In genomic region chr17:42548993-42549755, GRCh38 we compare ENCODE assay signal across 10 cellular contexts. TPM values are rescaled to one million over a fixed set of nuclear protein-coding genes. Genes with fewer than 3 reads are reported as not detected.
DNase-seq lines count a peak whose midpoint lies in the region; ATAC-seq, FAIRE-seq and TF ChIP-seq lines count a peak whose summit lies in the region.
"Had no signal": no experiment of that assay in that cellular context is flagged by ENCODE, and none has a peak within 500 bp of the region (broad histone marks: within the 10 kb centered on the region; RNA-seq: fewer than 3 reads in every experiment).

No MANE protein-coding gene starts in this region.

- CTCF ChIA-PET in A673 (lab: Charles Lee) (no interaction called here), WTC11 (lab: Charles Lee) (interaction anchor here (1.0 to 3.0 kb wide), 23 partner anchors 9 to 368 kb away, joined by 3 to 65 read pairs (median 7); partner anchors contain the start of genes BECN1, CAVIN1, CNTNAP1 and MLX)

- POLR2A ChIA-PET in A673 (lab: Charles Lee; ENCODE audit: low non-redundant PET) = no interaction called here
- POLR2A ChIA-PET in WTC11 (lab: Charles Lee) = interaction anchor here (0.9 to 2.0 kb wide), 3 partner anchors 13 to 29 kb away, joined by 3 to 15 read pairs (median 3); partner anchors contain the start of gene NAGLU

- no peak for DNase-seq in A673 (ENCODE audit: low spot score)
- no peak for DNase-seq in GM12891 (ENCODE audit: insufficient read length, low spot score)
- DNase-seq in WTC11 (ENCODE audit: low spot score) = no peak
- no peak for DNase-seq in SK-N-DZ (ENCODE audit: low spot score)
- no peak for DNase-seq in SKM-1 (lab: John Stamatoyannopoulos, UW; ENCODE audit: unreplicated experiment)
- no peak for DNase-seq in iPS-NIHi7 (ENCODE audit: extremely low spot score)
- DNase-seq: brain microvascular endothelial cell, KG1 had no signal

- peaks cover 2% of the 10 kb centered on the region; the same call in 1 of the 2 replicates for H3K27me3 Mint-ChIP-seq in WTC11 (ENCODE audit: low read depth)

- H3K27ac ChIP-seq in A673 (ENCODE audit: low read depth, low read length, poor library complexity, severe bottlenecking) = no peak overlapping the region
- no peak overlapping the region for H3K27ac ChIP-seq in iPS-20b (ENCODE audit: low read length)
- H3K27ac ChIP-seq: brain microvascular endothelial cell had no signal

- peak overlapping the region; percentile 68; the same call in 1 of the 2 replicates for H3K9ac ChIP-seq in iPS-20b (ENCODE audit: low read depth, low read length)

- H3K4me1 ChIP-seq in A673 (ENCODE audit: insufficient read depth, low read length, poor library complexity, severe bottlenecking) (no peaks in the 10 kb centered on the region), iPS-20b (ENCODE audit: insufficient read depth, low read length) (no peaks in the 10 kb centered on the region)

- peak overlapping the region; percentile 47 for H3K4me3 ChIP-seq in A673 (ENCODE audit: low read depth, low read length, poor library complexity, severe bottlenecking)
- H3K4me3 ChIP-seq in iPS-20b (ENCODE audit: low read length) = peak overlapping the region; percentile 66

- peaks cover 17% of the 10 kb centered on the region for H3K4me1 Mint-ChIP-seq in WTC11

- no peaks in the 10 kb centered on the region for H3K36me3 ChIP-seq in A673 (ENCODE audit: insufficient read depth, low read length, poor library complexity, severe bottlenecking)
- H3K36me3 ChIP-seq in iPS-20b (ENCODE audit: insufficient read depth, low read depth, low read length) = no peaks in the 10 kb centered on the region
- H3K36me3 ChIP-seq: brain microvascular endothelial cell had no signal

- no peak for TF ChIP-seq POLR2A in GM12891 (IDR thresholded peaks at IDR 0.05; ENCODE audit: low read depth, low read length)

- H3K27ac Mint-ChIP-seq in WTC11 = no peak overlapping the region

- H3K9me3 ChIP-seq in A673 (ENCODE audit: low read depth, low read length, poor library complexity, severe bottlenecking) (no peaks in the 10 kb centered on the region), iPS-20b (ENCODE audit: insufficient read depth, low read depth, low read length) (no peaks in the 10 kb centered on the region)

- peak; percentile 68 for FAIRE-seq in GM12891 (lab: Jason Lieb, UNC)

- H3K9me3 Mint-ChIP-seq in WTC11 = no peaks in the 10 kb centered on the region

- ATAC-seq in WTC11 = no peak
- no peak for ATAC-seq in GM21786 (IDR thresholded peaks at IDR 0.05; ENCODE audit: unreplicated experiment)

- BruUV-seq in A673 (replicated peaks; lab: Mats Ljungman, UMichigan) = no TSS peak

- intact Hi-C loops in A673 (cut with micrococcal nuclease; ENCODE audit: unreplicated experiment) = no loop called here

- no peaks in the 10 kb centered on the region for H3K27me3 ChIP-seq in A673 (replicated peaks; ENCODE audit: insufficient read depth, low read depth, low read length, poor library complexity)
- H3K27me3 ChIP-seq in iPS-20b (ENCODE audit: insufficient read depth, low read length) = peaks cover 6% of the 10 kb centered on the region; the same call in 1 of the 2 replicates
- H3K27me3 ChIP-seq: brain microvascular endothelial cell had no signal

- TF ChIP-seq CTCF in A673 (conservative IDR thresholded peaks at IDR 0.05; ENCODE audit: low read depth, low read length) (no peak), WTC11 (IDR thresholded peaks at IDR 0.05) (no peak)

- peak overlapping the region; percentile 59 for H3K4me3 Mint-ChIP-seq in WTC11

- no peaks in the 10 kb centered on the region for H3K36me3 Mint-ChIP-seq in WTC11

TF ChIP-seq in GM12891, 5 proteins besides CTCF, POLR2A, EP300 and RAD21:
- TF ChIP-seq POU2F2 (IDR thresholded peaks at IDR 0.05; ENCODE audit: low read depth, low read length) (no peak), POLR2AphosphoS5 (IDR thresholded peaks at IDR 0.05; ENCODE audit: low read depth, low read length) (no peak), SPI1 (IDR thresholded peaks at IDR 0.05; ENCODE audit: low read depth, low read length) (no peak), TAF1 (IDR thresholded peaks at IDR 0.05; ENCODE audit: low read depth, low read length) (no peak), PAX5 (IDR thresholded peaks at IDR 0.05; ENCODE audit: insufficient read depth, low read length, severe bottlenecking) (no peak)
TF ChIP-seq in GM12891: peak in this region for 0.

TF ChIP-seq in WTC11, 78 proteins besides CTCF, POLR2A, EP300 and RAD21:
- TF ChIP-seq ESRRA (CRISPR knock-in tag; IDR thresholded peaks at IDR 0.05; ENCODE audit: borderline replicate concordance) (no peak), AFF4 (CRISPR knock-in tag; IDR thresholded peaks at IDR 0.05; ENCODE audit: borderline replicate concordance) (no peak), ERG (CRISPR knock-in tag; IDR thresholded peaks at IDR 0.05) (no peak), NR3C1 (CRISPR knock-in tag; conservative IDR thresholded peaks at IDR 0.05; ENCODE audit: low read depth) (no peak)

RNA-seq across cellular contexts. Expression of gene HSD17B1, which starts 3.5 kb away (rescaled TPM):
- 0.59 and 0.60 TPM in 2 replicates for total RNA-seq in A673 (2021)
- 0.72 TPM for polyA plus RNA-seq in GM12891 (2012; ENCODE audit: low read depth, missing spikeins)
- total RNA-seq in WTC11 (2021) = 1.5 to 1.6 TPM (median 1.5 TPM) in 3 replicates
- 0.33 and 1.2 TPM in 2 replicates for polyA plus RNA-seq in SK-N-DZ (2014; cell fraction: cytosol; rRNA removed)
- polyA plus RNA-seq in SK-N-DZ (2014; cell fraction: nucleus; rRNA removed) = 0.76 and 1.3 TPM in 2 replicates

RNA-seq across cellular contexts. Expression of gene COASY, which starts 12.8 kb away (rescaled TPM):
- total RNA-seq in A673 (2021) (71.5 and 78.2 TPM in 2 replicates), WTC11 (2021) (106 to 131 TPM (median 113 TPM) in 3 replicates)
- 61.8 TPM for polyA plus RNA-seq in GM12891 (2012; ENCODE audit: low read depth, missing spikeins)
- 33.3 and 40.2 TPM in 2 replicates for polyA plus RNA-seq in SK-N-DZ (2014; cell fraction: cytosol; rRNA removed)
- polyA plus RNA-seq in SK-N-DZ (2014; cell fraction: nucleus; rRNA removed) = 89.3 TPM in 2 replicates

RNA-seq across cellular contexts. Expression of gene NAGLU, which starts 13.1 kb away (rescaled TPM):
- total RNA-seq in A673 (2021) (9.6 and 12.7 TPM in 2 replicates), WTC11 (2021) (28.9 to 39.3 TPM (median 30.4 TPM) in 3 replicates)
- 13.7 TPM for polyA plus RNA-seq in GM12891 (2012; ENCODE audit: low read depth, missing spikeins)
- 44.3 and 63.8 TPM in 2 replicates for polyA plus RNA-seq in SK-N-DZ (2014; cell fraction: cytosol; rRNA removed)
- polyA plus RNA-seq in SK-N-DZ (2014; cell fraction: nucleus; rRNA removed) = 96.3 and 104 TPM in 2 replicates

RNA-seq across cellular contexts. Expression of gene MLX, which starts 17.7 kb away (rescaled TPM):
- total RNA-seq in A673 (2021) (32.8 and 33.7 TPM in 2 replicates), WTC11 (2021) (26.9 to 34.9 TPM (median 30.1 TPM) in 3 replicates)
- 30.3 TPM for polyA plus RNA-seq in GM12891 (2012; ENCODE audit: low read depth, missing spikeins)
- 26.7 and 32.4 TPM in 2 replicates for polyA plus RNA-seq in SK-N-DZ (2014; cell fraction: cytosol; rRNA removed)
- polyA plus RNA-seq in SK-N-DZ (2014; cell fraction: nucleus; rRNA removed) = 75.7 and 102 TPM in 2 replicates

RNA-seq across cellular contexts. Expression of gene PSMC3IP, which starts 28.4 kb away (rescaled TPM):
- total RNA-seq in A673 (2021) (30.9 and 31.9 TPM in 2 replicates), WTC11 (2021) (20.1 to 23.3 TPM (median 21.6 TPM) in 3 replicates)
- 15.2 TPM for polyA plus RNA-seq in GM12891 (2012; ENCODE audit: low read depth, missing spikeins)
- polyA plus RNA-seq in SK-N-DZ (2014; cell fraction: cytosol; rRNA removed) = 49.3 and 53.6 TPM in 2 replicates
- 83.5 and 85.1 TPM in 2 replicates for polyA plus RNA-seq in SK-N-DZ (2014; cell fraction: nucleus; rRNA removed)
